Comparison of ENCODE assay signal across 1 cellular context in the genomic region with DNA sequence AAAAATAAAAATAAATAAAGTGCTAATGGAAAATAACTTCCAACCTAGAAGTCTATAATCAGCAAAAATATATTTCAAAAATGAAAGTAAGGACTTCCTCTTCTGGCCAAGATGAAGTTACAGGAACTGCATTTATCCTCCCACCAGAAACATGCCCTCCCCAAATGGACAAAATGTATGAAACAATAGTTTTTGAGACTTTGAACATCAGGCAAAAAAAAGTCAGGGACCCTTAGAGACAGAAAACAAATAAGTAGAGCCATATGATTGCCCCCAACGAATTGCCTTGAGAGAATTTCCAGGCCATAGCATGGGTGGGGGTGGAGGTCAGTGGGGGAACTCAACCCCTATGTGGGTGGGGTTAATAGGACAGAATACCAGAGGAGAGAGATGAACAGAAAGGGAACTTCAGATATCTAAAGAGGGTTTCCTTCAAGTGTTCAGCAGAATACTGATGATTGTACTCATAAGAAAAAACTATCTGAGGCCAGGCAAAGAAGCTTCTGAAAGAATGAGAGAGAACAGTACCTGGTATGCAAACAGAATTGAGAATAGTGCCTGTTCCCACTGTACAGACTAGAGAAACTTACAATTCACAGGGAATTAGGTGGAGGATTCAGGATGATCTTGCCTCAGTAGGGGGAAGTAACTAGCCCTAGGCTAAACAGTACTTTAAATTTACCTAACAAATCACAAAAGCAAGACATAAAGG.
A peak's percentile ranks its signal among the peaks of the same experiment; 100 is the strongest.
TF ChIP-seq lines count a peak whose summit lies in the region.

No MANE protein-coding gene starts in this region.

TF ChIP-seq in GM12878, 131 proteins besides CTCF, POLR2A, EP300 and RAD21 (continued from another document):
- TF ChIP-seq, protein P1, sequence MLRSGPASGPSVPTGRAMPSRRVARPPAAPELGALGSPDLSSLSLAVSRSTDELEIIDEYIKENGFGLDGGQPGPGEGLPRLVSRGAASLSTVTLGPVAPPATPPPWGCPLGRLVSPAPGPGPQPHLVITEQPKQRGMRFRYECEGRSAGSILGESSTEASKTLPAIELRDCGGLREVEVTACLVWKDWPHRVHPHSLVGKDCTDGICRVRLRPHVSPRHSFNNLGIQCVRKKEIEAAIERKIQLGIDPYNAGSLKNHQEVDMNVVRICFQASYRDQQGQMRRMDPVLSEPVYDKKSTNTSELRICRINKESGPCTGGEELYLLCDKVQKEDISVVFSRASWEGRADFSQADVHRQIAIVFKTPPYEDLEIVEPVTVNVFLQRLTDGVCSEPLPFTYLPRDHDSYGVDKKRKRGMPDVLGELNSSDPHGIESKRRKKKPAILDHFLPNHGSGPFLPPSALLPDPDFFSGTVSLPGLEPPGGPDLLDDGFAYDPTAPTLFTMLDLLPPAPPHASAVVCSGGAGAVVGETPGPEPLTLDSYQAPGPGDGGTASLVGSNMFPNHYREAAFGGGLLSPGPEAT (IDR thresholded peaks at IDR 0.05; ENCODE audit: low read depth), result peak; percentile 32; the same call in 1 of the 2 replicates
- peak; percentile 73 for TF ChIP-seq SPI1 (IDR thresholded peaks at IDR 0.05; ENCODE audit: borderline replicate concordance, insufficient read depth, low read depth, low read length)
